Comparison of ENCODE assay signal across 8 cellular contexts in the genomic region with DNA sequence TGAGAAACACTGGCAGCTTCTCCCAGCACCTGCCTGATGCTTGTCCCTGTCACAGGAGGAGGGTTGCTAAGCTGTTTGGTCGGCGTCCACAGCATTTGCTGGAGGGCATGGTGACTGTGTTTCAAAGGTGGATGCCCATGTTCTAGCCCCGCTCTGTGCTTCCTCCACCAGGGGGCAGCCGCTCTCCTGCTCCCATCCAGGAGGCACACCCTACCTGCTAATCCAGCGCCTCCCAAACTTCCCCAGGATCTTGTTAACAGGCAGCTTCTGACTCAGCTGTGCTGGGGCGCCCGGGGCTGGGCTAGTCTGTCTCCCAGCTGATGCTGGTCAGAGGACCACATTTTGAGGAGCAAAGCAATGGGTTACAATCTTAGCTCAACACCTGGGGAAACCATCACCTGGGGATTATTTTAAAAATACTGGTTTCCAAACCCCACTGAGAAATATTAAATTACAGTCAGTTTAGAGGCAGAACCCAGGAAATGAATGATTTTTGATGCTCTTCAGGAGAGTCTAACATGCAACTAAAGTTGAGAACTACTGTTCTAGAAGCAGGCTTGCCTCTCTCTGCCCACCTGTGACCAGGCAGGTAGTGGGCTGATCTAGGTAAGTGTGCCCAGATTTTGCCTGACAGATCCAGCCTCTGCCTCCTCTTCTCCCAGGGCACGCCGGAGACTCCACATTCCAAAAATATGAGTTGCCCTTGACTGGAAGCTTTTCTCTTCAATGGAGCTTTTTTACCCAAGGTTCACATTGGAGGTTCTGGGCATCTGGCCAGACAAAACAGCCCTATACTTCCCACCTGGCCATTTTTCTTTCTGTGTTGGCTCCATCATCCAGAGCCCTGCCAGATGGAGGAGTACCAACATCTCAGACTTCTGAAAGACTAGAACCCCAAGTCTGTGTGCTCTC.
DNase-seq lines count a peak whose midpoint lies in the region; ATAC-seq, FAIRE-seq and TF ChIP-seq lines count a peak whose summit lies in the region.

No MANE protein-coding gene starts in this region.

- H3K9me3 ChIP-seq in ascending aorta: no peaks in the 10 kb centered on the region

- no peak overlapping the region for H3K27ac ChIP-seq in ascending aorta

- no peaks in the 10 kb centered on the region for H3K9me3 Mint-ChIP-seq in activated T-cell treated with anti-CD3 and anti-CD28 coated beads, Interleukin-2, amount 50 U/mL, for 72 hours

- peak in 1 of 2 donors; percentile 45 for ATAC-seq in activated T-cell treated with anti-CD3 and anti-CD28 coated beads, Interleukin-2, amount 50 U/mL, for 72 hours (replicated peaks in 1 of 2)
- ATAC-seq in HG03354 (IDR thresholded peaks at IDR 0.05; ENCODE audit: poor library complexity, severe bottlenecking, unreplicated experiment): no peak

- no peak overlapping the region for H3K4me3 Mint-ChIP-seq in activated T-cell treated with anti-CD3 and anti-CD28 coated beads, Interleukin-2, amount 50 U/mL, for 72 hours

- TF ChIP-seq CTCF in AG10803 (conservative IDR thresholded peaks at IDR 0.05; ENCODE audit: low read length) (peak; percentile 50), ascending aorta (IDR thresholded peaks at IDR 0.05) (peak in 1 of 3 experiments; percentile 27)

- no peak overlapping the region for H3K27ac Mint-ChIP-seq in activated T-cell treated with anti-CD3 and anti-CD28 coated beads, Interleukin-2, amount 50 U/mL, for 72 hours

- no peaks in the 10 kb centered on the region for H3K36me3 Mint-ChIP-seq in activated T-cell treated with anti-CD3 and anti-CD28 coated beads, Interleukin-2, amount 50 U/mL, for 72 hours (ENCODE audit: insufficient read depth in 2 of 2)

- H3K4me3 ChIP-seq in AG10803 (ENCODE audit: low read length) (no peak overlapping the region), ascending aorta (no peak overlapping the region)

- H3K36me3 ChIP-seq in ascending aorta: no peaks in the 10 kb centered on the region

- no peaks in the 10 kb centered on the region for H3K27me3 ChIP-seq in ascending aorta

- intact Hi-C loops in ascending aorta (cut with DNase I): no loop called here

- peak; percentile 9 for DNase-seq in AG10803 (ENCODE audit: low read depth)
- DNase-seq in GM19239 (ENCODE audit: insufficient read length, low spot score): peak; percentile 47
- DNase-seq in NCI-H69 (lab: John Stamatoyannopoulos, UW): peak; percentile 49
- peak; percentile 47 to 49 for DNase-seq in activated T-cell treated with anti-CD3 and anti-CD28 coated beads, Interleukin-2, amount 50 U/mL, for 72 hours
- DNase-seq in iPS-NIHi7 (ENCODE audit: extremely low spot score): peak; percentile 94
- peak; percentile 22 to 42 for DNase-seq in stimulated activated CD8-positive, alpha-beta memory T cell treated with anti-CD3 and anti-CD28 coated beads, Interleukin-2, amount 100 ng/mL, for 48 hours (ENCODE audit: low read depth in 2 of 2)
- no peak for DNase-seq in ascending aorta (ENCODE audit: low spot score in 2 of 2)

- no peaks in the 10 kb centered on the region for H3K4me1 Mint-ChIP-seq in activated T-cell treated with anti-CD3 and anti-CD28 coated beads, Interleukin-2, amount 50 U/mL, for 72 hours (ENCODE audit: low read depth)

- FAIRE-seq in GM19239 (lab: Jason Lieb, UNC): no peak

- peaks cover 16% of the 10 kb centered on the region for H3K27me3 Mint-ChIP-seq in activated T-cell treated with anti-CD3 and anti-CD28 coated beads, Interleukin-2, amount 50 U/mL, for 72 hours (ENCODE audit: low read depth)

- H3K4me1 ChIP-seq in ascending aorta: no peaks in the 10 kb centered on the region

Comparison
In these comparisons a context has a peak if more than half of its experiments do, and no peak if none do; other contexts are left out.
1. DNase-seq: peak in AG10803 (single experiment), GM19239 (single experiment), NCI-H69 (single experiment), activated T-cell treated with anti-CD3 and anti-CD28 coated beads, Interleukin-2, amount 50 U/mL, for 72 hours (2 of 2), iPS-NIHi7 (single experiment) and stimulated activated CD8-positive, alpha-beta memory T cell treated with anti-CD3 and anti-CD28 coated beads, Interleukin-2, amount 100 ng/mL, for 48 hours (2 of 2); none in ascending aorta (0 of 2).